ENCODE assay signal across 1 cellular context in the genomic region with DNA sequence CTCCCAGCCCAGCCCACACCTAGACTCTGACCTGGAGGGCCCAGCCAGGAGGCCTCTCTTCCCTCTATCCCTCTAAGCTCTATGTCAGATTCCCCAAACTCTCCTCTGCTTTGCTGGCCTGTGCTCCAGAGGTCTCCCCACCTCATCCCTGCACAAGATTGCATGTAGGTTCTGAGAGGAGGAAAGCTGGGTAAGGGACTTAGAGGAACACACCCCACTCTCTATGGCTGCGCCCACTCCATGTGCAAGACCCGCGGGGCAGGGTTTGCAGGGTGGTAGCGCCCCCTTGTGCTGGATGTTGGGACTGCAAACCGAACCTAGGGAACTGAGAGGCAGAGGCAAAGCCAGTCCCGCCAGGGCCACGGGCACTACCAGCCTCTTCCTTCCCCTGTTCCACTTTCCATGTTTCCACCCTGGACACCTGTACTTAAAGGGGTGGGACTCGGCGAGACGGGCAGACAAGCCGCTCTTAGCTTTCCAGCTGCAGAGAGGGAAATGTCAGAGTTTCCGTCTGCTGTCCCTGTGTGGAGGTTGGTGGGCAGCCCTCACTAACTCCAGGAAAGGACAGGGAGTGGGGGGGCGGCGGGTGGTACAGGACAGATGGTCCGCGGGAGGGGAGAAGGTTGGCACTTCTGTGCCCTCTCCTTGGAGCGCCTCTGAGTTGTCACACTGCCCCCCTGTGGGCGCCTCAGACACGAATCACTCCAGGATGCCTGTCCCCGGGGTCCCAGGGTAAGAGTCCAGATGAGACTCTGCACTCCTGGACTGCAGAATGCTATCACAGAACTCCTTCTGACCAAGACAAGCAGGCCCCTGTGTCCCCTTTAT.
TF ChIP-seq lines count a peak whose summit lies in the region.

No MANE protein-coding gene starts in this region.

TF ChIP-seq in HepG2, 621 proteins besides CTCF, POLR2A, EP300 and RAD21 (continued from another document):
- TF ChIP-seq, protein P1, sequence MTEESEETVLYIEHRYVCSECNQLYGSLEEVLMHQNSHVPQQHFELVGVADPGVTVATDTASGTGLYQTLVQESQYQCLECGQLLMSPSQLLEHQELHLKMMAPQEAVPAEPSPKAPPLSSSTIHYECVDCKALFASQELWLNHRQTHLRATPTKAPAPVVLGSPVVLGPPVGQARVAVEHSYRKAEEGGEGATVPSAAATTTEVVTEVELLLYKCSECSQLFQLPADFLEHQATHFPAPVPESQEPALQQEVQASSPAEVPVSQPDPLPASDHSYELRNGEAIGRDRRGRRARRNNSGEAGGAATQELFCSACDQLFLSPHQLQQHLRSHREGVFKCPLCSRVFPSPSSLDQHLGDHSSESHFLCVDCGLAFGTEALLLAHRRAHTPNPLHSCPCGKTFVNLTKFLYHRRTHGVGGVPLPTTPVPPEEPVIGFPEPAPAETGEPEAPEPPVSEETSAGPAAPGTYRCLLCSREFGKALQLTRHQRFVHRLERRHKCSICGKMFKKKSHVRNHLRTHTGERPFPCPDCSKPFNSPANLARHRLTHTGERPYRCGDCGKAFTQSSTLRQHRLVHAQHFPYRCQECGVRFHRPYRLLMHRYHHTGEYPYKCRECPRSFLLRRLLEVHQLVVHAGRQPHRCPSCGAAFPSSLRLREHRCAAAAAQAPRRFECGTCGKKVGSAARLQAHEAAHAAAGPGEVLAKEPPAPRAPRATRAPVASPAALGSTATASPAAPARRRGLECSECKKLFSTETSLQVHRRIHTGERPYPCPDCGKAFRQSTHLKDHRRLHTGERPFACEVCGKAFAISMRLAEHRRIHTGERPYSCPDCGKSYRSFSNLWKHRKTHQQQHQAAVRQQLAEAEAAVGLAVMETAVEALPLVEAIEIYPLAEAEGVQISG (CRISPR knock-in tag; IDR thresholded peaks at IDR 0.05) = peak; percentile 97
- TF ChIP-seq ZNF383 (CRISPR knock-in tag; IDR thresholded peaks at IDR 0.05; ENCODE audit: borderline replicate concordance) (peak; percentile 99; the same call in 1 of the 2 replicates), TBL1XR1 (IDR thresholded peaks at IDR 0.05; ENCODE audit: borderline replicate concordance, low read length, partially characterized antibody) (no peak), NR1H2 (CRISPR knock-in tag; IDR thresholded peaks at IDR 0.05; ENCODE audit: borderline replicate concordance, low read depth) (no peak), ATM (IDR thresholded peaks at IDR 0.05; ENCODE audit: borderline replicate concordance) (no peak), ZNF841 (CRISPR knock-in tag; IDR thresholded peaks at IDR 0.05; ENCODE audit: borderline replicate concordance) (no peak), FOXP1 (IDR thresholded peaks at IDR 0.05) (no peak), FOXP1 (CRISPR knock-in tag; IDR thresholded peaks at IDR 0.05) (no peak), PHF21A (CRISPR knock-in tag; IDR thresholded peaks at IDR 0.05) (peak; percentile 89), POGZ (CRISPR knock-in tag; IDR thresholded peaks at IDR 0.05) (peak; percentile 84), KDM3A (CRISPR knock-in tag; IDR thresholded peaks at IDR 0.05; ENCODE audit: low read depth) (peak; percentile 95; the same call in 1 of the 2 replicates), ZNF563 (CRISPR knock-in tag; IDR thresholded peaks at IDR 0.05) (peak; percentile 83), MIER3 (CRISPR knock-in tag; IDR thresholded peaks at IDR 0.05; ENCODE audit: borderline replicate concordance) (peak; percentile 86; the same call in 1 of the 2 replicates), ETV5 (CRISPR knock-in tag; IDR thresholded peaks at IDR 0.05; ENCODE audit: borderline replicate concordance) (no peak; the same call in 1 of the 2 replicates), GTF2F1 (IDR thresholded peaks at IDR 0.05; ENCODE audit: low read length) (no peak), KLF12 (CRISPR knock-in tag; IDR thresholded peaks at IDR 0.05; ENCODE audit: borderline replicate concordance) (no peak; the same call in 1 of the 2 replicates)
- TF ChIP-seq, protein P2, sequence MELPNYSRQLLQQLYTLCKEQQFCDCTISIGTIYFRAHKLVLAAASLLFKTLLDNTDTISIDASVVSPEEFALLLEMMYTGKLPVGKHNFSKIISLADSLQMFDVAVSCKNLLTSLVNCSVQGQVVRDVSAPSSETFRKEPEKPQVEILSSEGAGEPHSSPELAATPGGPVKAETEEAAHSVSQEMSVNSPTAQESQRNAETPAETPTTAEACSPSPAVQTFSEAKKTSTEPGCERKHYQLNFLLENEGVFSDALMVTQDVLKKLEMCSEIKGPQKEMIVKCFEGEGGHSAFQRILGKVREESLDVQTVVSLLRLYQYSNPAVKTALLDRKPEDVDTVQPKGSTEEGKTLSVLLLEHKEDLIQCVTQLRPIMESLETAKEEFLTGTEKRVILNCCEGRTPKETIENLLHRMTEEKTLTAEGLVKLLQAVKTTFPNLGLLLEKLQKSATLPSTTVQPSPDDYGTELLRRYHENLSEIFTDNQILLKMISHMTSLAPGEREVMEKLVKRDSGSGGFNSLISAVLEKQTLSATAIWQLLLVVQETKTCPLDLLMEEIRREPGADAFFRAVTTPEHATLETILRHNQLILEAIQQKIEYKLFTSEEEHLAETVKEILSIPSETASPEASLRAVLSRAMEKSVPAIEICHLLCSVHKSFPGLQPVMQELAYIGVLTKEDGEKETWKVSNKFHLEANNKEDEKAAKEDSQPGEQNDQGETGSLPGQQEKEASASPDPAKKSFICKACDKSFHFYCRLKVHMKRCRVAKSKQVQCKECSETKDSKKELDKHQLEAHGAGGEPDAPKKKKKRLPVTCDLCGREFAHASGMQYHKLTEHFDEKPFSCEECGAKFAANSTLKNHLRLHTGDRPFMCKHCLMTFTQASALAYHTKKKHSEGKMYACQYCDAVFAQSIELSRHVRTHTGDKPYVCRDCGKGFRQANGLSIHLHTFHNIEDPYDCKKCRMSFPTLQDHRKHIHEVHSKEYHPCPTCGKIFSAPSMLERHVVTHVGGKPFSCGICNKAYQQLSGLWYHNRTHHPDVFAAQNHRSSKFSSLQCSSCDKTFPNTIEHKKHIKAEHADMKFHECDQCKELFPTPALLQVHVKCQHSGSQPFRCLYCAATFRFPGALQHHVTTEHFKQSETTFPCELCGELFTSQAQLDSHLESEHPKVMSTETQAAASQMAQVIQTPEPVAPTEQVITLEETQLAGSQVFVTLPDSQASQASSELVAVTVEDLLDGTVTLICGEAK (IDR thresholded peaks at IDR 0.05) = no peak
- TF ChIP-seq, protein P2 (CRISPR knock-in tag; IDR thresholded peaks at IDR 0.05) = peak; percentile 62; the same call in 1 of the 2 replicates
TF ChIP-seq in HepG2: peak in this region for 363.
